ENCODE assay signal across 10 cellular contexts in genomic region chr1:223765036-223765718, GRCh38. TPM values are rescaled to one million over a fixed set of nuclear protein-coding genes. Genes with fewer than 3 reads are reported as not detected.
DNase-seq lines count a peak whose midpoint lies in the region; ATAC-seq, FAIRE-seq and TF ChIP-seq lines count a peak whose summit lies in the region.
"Had no signal": no experiment of that assay in that cellular context is flagged by ENCODE, and none has a peak within 500 bp of the region (broad histone marks: within the 10 kb centered on the region; RNA-seq: fewer than 3 reads in every experiment).

No MANE protein-coding gene starts in this region.

- no peaks in the 10 kb centered on the region for H3K27me3 ChIP-seq in MM.1S (replicated peaks; ENCODE audit: insufficient read depth, low read length)

- DNase-seq in MM.1S (peak; percentile 5), astrocyte of the spinal cord (ENCODE audit: low read depth, low spot score) (peak; percentile 40), left lobe of liver (ENCODE audit: low spot score) (peak; percentile 23), substantia nigra (lab: John Stamatoyannopoulos, UW) (peak in 48 of 49 donors; percentile 19 to 86 (median 68)), NCI-H1092 (lab: John Stamatoyannopoulos, UW) (no peak), GM12891 (ENCODE audit: insufficient read length, low spot score) (no peak)
- DNase-seq: NCI-H1105 treated with DMSO at 0.1 percent for 48 hours had no signal

- H4K20me1 ChIP-seq in MM.1S (ENCODE audit: insufficient read depth, low read length), result no peaks in the 10 kb centered on the region

- no peak overlapping the region for H3K27ac ChIP-seq in MM.1S (ENCODE audit: low read length)
- H3K27ac ChIP-seq in substantia nigra (ENCODE audit: low read depth, low read length, poor library complexity, severe bottlenecking), result peak overlapping the region; percentile 94

- in situ Hi-C loops in astrocyte of the spinal cord (cut with HindIII; ENCODE audit: low sequenced_read_pairs), result no loop called here

- no peaks in the 10 kb centered on the region for H3K79me2 ChIP-seq in MM.1S (ENCODE audit: low read length)

- no peak overlapping the region for H3K4me2 ChIP-seq in MM.1S (ENCODE audit: low read depth, low read length)

- no peak for TF ChIP-seq CTCF in MM.1S (IDR thresholded peaks at IDR 0.05; ENCODE audit: low read length)
- TF ChIP-seq CTCF in astrocyte of the spinal cord (IDR thresholded peaks at IDR 0.05; ENCODE audit: low read depth, low read length), result no peak

- H3K4me1 ChIP-seq in MM.1S (ENCODE audit: low read length), result no peaks in the 10 kb centered on the region

- peaks cover 2% of the 10 kb centered on the region; the same call in 1 of the 2 replicates for H3K36me3 ChIP-seq in MM.1S (replicated peaks; ENCODE audit: insufficient read depth, low read length)

- H3K9me2 ChIP-seq in MM.1S (replicated peaks; ENCODE audit: insufficient read depth, low read length), result no peaks in the 10 kb centered on the region

- no peak for ATAC-seq in left lobe of liver
- ATAC-seq in GM19395 (IDR thresholded peaks at IDR 0.05; ENCODE audit: unreplicated experiment), result no peak

- H3K9ac ChIP-seq in MM.1S (ENCODE audit: low read length), result no peak overlapping the region

- H3K4me3 ChIP-seq in MM.1S (ENCODE audit: low read length), result no peak overlapping the region
- no peak overlapping the region for H3K4me3 ChIP-seq in astrocyte of the spinal cord (ENCODE audit: low read depth, low read length)

- H3K9me3 ChIP-seq in MM.1S (replicated peaks; ENCODE audit: insufficient read depth, low read length), result no peaks in the 10 kb centered on the region

- TF ChIP-seq POLR2A in GM12891 (IDR thresholded peaks at IDR 0.05; ENCODE audit: low read depth, low read length), result no peak

- H2AFZ ChIP-seq in MM.1S (ENCODE audit: low read length), result no peak overlapping the region

- no peak for FAIRE-seq in GM12891 (lab: Jason Lieb, UNC)
- FAIRE-seq: islet of Langerhans, TTC549 had no signal

- no peaks in the 10 kb centered on the region for H3F3A ChIP-seq in MM.1S (ENCODE audit: insufficient read depth, low read length)

TF ChIP-seq in GM12891, 5 proteins besides CTCF, POLR2A, EP300 and RAD21:
- no peak for TF ChIP-seq POLR2AphosphoS5 (IDR thresholded peaks at IDR 0.05; ENCODE audit: low read depth, low read length)
- no peak for TF ChIP-seq PAX5 (IDR thresholded peaks at IDR 0.05; ENCODE audit: insufficient read depth, low read length, severe bottlenecking)
- no peak for TF ChIP-seq TAF1 (IDR thresholded peaks at IDR 0.05; ENCODE audit: low read depth, low read length)
- TF ChIP-seq POU2F2 (IDR thresholded peaks at IDR 0.05; ENCODE audit: low read depth, low read length), result no peak
- no peak for TF ChIP-seq SPI1 (IDR thresholded peaks at IDR 0.05; ENCODE audit: low read depth, low read length)

RNA-seq across cellular contexts. Expression of gene CAPN2, which starts 52.8 kb away (rescaled TPM):
- total RNA-seq in left lobe of liver, result 25.1 TPM
- polyA plus RNA-seq in GM12891 (2012; ENCODE audit: low read depth, missing spikeins), result 1.9 TPM

Comparison
In these comparisons a context has a peak if more than half of its experiments do, and no peak if none do; other contexts are left out.
1. DNase-seq: peak in MM.1S (single experiment), astrocyte of the spinal cord (single experiment), left lobe of liver (single experiment) and substantia nigra (48 of 49); none in NCI-H1092 (single experiment) and GM12891 (single experiment).